In genomic region chr6:79647756-79648155, GRCh38 we compare ENCODE assay signal across 23 cellular contexts.
"Had no signal": no experiment of that assay in that cellular context is flagged by ENCODE, and none has a peak within 500 bp of the region (broad histone marks: within the 10 kb centered on the region; RNA-seq: fewer than 3 reads in every experiment).

No MANE protein-coding gene starts in this region.

- H3K9me3 Mint-ChIP-seq: dendritic cell treated with granulocyte-macrophage colony-stimulating factor and Interleukin-4, amounts not matched to agents 40 ng/mL and 50 ng/mL, for 4 days; naive thymus-derived CD4-positive, alpha-beta T cell; nephron progenitor cell; stimulated activated naive B cell treated with anti-CD40 and anti-IgM and Interleukin-4, amounts not matched to agents 10 μg/mL and 1 μg/mL and 100 μg/mL, for 72 hours; stimulated activated naive CD8-positive, alpha-beta T cell treated with anti-CD3 and anti-CD28 coated beads, Interleukin-15, amount 100 ng/mL, for 72 hours had no signal

- H3K4me1 ChIP-seq: prostate gland, vagina had no signal

- H3K27ac ChIP-seq: parathyroid adenoma, prostate gland, sigmoid colon, skin epidermis, thoracic aorta, vagina had no signal

- H3K27ac Mint-ChIP-seq: dendritic cell treated with granulocyte-macrophage colony-stimulating factor and Interleukin-4, amounts not matched to agents 40 ng/mL and 50 ng/mL, for 4 days; immature natural killer cell; nephron progenitor cell; stimulated activated naive B cell treated with anti-CD40 and anti-IgM and Interleukin-4, amounts not matched to agents 10 μg/mL and 1 μg/mL and 100 μg/mL, for 72 hours had no signal

- H3K9ac ChIP-seq: parathyroid adenoma had no signal

- H3K36me3 ChIP-seq: esophagus squamous epithelium, prostate gland, sigmoid colon, thoracic aorta, upper lobe of left lung, vagina had no signal

- DNase-seq: cerebellar nuclear complex; effector CD4-positive, alpha-beta T cell; esophagus squamous epithelium; foreskin fibroblast; immature natural killer cell; kidney; left colon; mammary epithelial cell; naive thymus-derived CD4-positive, alpha-beta T cell; nephron progenitor cell; sigmoid colon; stimulated activated CD4-positive, alpha-beta T cell treated with anti-CD3 and anti-CD28 coated beads, Interleukin-2, amount 100 ng/mL, for 24 hours; stimulated activated CD4-positive, alpha-beta T cell treated with anti-CD3 and anti-CD28 coated beads, Interleukin-4, amount 100 ng/mL, for 4 hours; stimulated activated naive B cell treated with anti-CD40 and anti-IgM and Interleukin-4, amounts not matched to agents 10 μg/mL and 1 μg/mL and 100 μg/mL, for 72 hours; stimulated activated naive CD8-positive, alpha-beta T cell treated with anti-CD3 and anti-CD28 coated beads, Interleukin-15, amount 100 ng/mL, for 72 hours; substantia nigra; upper lobe of left lung had no signal

- H3K4me3 ChIP-seq: esophagus squamous epithelium, prostate gland, sigmoid colon, skin epidermis, thoracic aorta, upper lobe of left lung, vagina had no signal

- H3K27me3 ChIP-seq: esophagus squamous epithelium, sigmoid colon, upper lobe of left lung, vagina had no signal

- H3K9me3 ChIP-seq: esophagus squamous epithelium, prostate gland, sigmoid colon, thoracic aorta, upper lobe of left lung, vagina had no signal

- H3K36me3 Mint-ChIP-seq: immature natural killer cell; naive thymus-derived CD4-positive, alpha-beta T cell; stimulated activated naive B cell treated with anti-CD40 and anti-IgM and Interleukin-4, amounts not matched to agents 10 μg/mL and 1 μg/mL and 100 μg/mL, for 72 hours had no signal

- H3K27me3 Mint-ChIP-seq: dendritic cell treated with granulocyte-macrophage colony-stimulating factor and Interleukin-4, amounts not matched to agents 40 ng/mL and 50 ng/mL, for 4 days; stimulated activated naive CD8-positive, alpha-beta T cell treated with anti-CD3 and anti-CD28 coated beads, Interleukin-15, amount 100 ng/mL, for 72 hours had no signal

- H3K4me1 Mint-ChIP-seq: immature natural killer cell; stimulated activated naive B cell treated with anti-CD40 and anti-IgM and Interleukin-4, amounts not matched to agents 10 μg/mL and 1 μg/mL and 100 μg/mL, for 72 hours had no signal

- H3K4me3 Mint-ChIP-seq: dendritic cell treated with granulocyte-macrophage colony-stimulating factor and Interleukin-4, amounts not matched to agents 40 ng/mL and 50 ng/mL, for 4 days; immature natural killer cell; naive thymus-derived CD4-positive, alpha-beta T cell; nephron progenitor cell; stimulated activated naive B cell treated with anti-CD40 and anti-IgM and Interleukin-4, amounts not matched to agents 10 μg/mL and 1 μg/mL and 100 μg/mL, for 72 hours had no signal

- ATAC-seq: naive thymus-derived CD4-positive, alpha-beta T cell; stimulated activated naive B cell treated with anti-CD40 and anti-IgM and Interleukin-4, amounts not matched to agents 10 μg/mL and 1 μg/mL and 100 μg/mL, for 72 hours; stimulated activated naive CD8-positive, alpha-beta T cell treated with anti-CD3 and anti-CD28 coated beads, Interleukin-15, amount 100 ng/mL, for 72 hours had no signal
